Comparison of ENCODE assay signal across 22 cellular contexts in the genomic region with DNA sequence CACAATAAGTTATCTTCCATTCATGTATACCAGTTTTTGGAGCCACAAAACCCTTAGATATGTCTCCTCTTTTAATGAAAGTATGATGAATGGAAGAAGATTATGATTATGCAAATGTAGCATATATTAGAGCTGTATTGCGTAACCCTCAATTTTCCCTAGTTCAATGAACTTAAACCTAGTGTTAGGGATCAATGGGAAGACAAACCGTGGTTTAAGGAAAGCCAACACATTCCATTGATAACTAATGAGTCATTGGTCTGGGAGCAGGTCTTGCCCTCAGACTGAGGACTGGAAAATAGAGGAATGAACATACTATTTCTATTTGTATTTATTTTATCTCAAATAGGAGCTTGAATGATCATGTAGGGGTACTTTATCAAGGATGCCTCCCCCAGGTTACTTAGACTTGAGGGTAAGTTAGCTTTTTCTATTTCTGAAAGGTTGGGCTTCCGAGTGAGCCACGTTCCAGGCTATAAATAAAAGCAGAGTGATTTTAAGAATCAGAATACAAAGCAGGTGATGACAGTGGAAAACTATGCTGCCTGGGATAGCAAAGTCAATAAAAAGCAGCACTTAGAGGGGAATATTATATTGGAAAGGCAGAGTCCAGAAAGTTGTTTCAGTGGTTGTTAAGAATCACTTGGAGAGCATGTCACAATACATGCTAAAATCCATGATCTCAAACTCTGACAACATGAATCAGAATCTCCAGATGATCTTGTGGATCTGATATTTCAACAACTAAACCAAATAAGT.
A peak's percentile ranks its signal among the peaks of the same experiment; 100 is the strongest.
DNase-seq lines count a peak whose midpoint lies in the region; ATAC-seq, FAIRE-seq and TF ChIP-seq lines count a peak whose summit lies in the region.
"Had no signal": no experiment of that assay in that cellular context is flagged by ENCODE, and none has a peak within 500 bp of the region (broad histone marks: within the 10 kb centered on the region; RNA-seq: fewer than 3 reads in every experiment).

No MANE protein-coding gene starts in this region.

- H3K27me3 Mint-ChIP-seq in MCF 10A (ENCODE audit: insufficient read depth, unreplicated experiment): no peaks in the 10 kb centered on the region
- H3K27me3 Mint-ChIP-seq: natural killer cell treated with Interleukin-12 subunit alpha and Interleukin-12 subunit beta and Interleukin-15 and Interleukin-18, amount 100 ng/mL, for 72 hours; T-helper 17 cell; type B pancreatic cell had no signal

- no peak for FAIRE-seq in pancreas (lab: Jason Lieb, UNC)
- FAIRE-seq: colon had no signal

- H3K4me3 ChIP-seq in mammary epithelial cell (replicated peaks in 1 of 3; ENCODE audit: insufficient read depth in 1 of 3, low read depth in 2 of 3, low read length in 3 of 3) (no peak overlapping the region), RWPE2 (ENCODE audit: severe bottlenecking) (no peak overlapping the region), fibroblast of pulmonary artery (replicated peaks; ENCODE audit: low read depth, low read length) (no peak overlapping the region), retinal pigment epithelial cell (ENCODE audit: low read length) (no peak overlapping the region), pancreas (no peak overlapping the region)
- H3K4me3 ChIP-seq: HAP-1 had no signal

- in situ Hi-C loops in mammary epithelial cell (cut with MboI; ENCODE audit: low sequenced_read_pairs in 2 of 2): no loop called here

- ATAC-seq in RWPE2 (ENCODE audit: low read depth) (peak; percentile 69; the same call in 2 of the 3 replicates), GM18858 (IDR thresholded peaks at IDR 0.05; ENCODE audit: unreplicated experiment) (no peak), pancreas (no peak)
- ATAC-seq: natural killer cell treated with Interleukin-12 subunit alpha and Interleukin-12 subunit beta and Interleukin-15 and Interleukin-18, amount 100 ng/mL, for 72 hours; stimulated activated naive CD8-positive, alpha-beta T cell treated with anti-CD3 and anti-CD28 coated beads, Interleukin-15, Interleukin-2, amounts not matched to agents 100 U/mL and 50 U/mL, for 24 hours; T-helper 17 cell had no signal

- H3K4me3 Mint-ChIP-seq in MCF 10A (ENCODE audit: unreplicated experiment): no peak overlapping the region
- H3K4me3 Mint-ChIP-seq: natural killer cell treated with Interleukin-12 subunit alpha and Interleukin-12 subunit beta and Interleukin-15 and Interleukin-18, amount 100 ng/mL, for 72 hours; T-helper 17 cell; type B pancreatic cell had no signal

- H3K4me1 Mint-ChIP-seq in MCF 10A (ENCODE audit: insufficient read depth, unreplicated experiment): no peaks in the 10 kb centered on the region
- H3K4me1 Mint-ChIP-seq: T-helper 17 cell had no signal

- no peaks in the 10 kb centered on the region for H3K27me3 ChIP-seq in mammary epithelial cell (ENCODE audit: insufficient read depth, low read length)
- no peaks in the 10 kb centered on the region for H3K27me3 ChIP-seq in RWPE2 (ENCODE audit: insufficient read depth, poor library complexity, severe bottlenecking)
- no peaks in the 10 kb centered on the region for H3K27me3 ChIP-seq in pancreas

- peak; percentile 9 for DNase-seq in MCF 10A (ENCODE audit: unreplicated experiment)
- no peak for DNase-seq in mammary epithelial cell
- no peak for DNase-seq in RWPE2 (ENCODE audit: low spot score)
- DNase-seq in fibroblast of pulmonary artery (ENCODE audit: low read depth): peak; percentile 20
- DNase-seq in retinal pigment epithelial cell (ENCODE audit: low read depth): peak; percentile 30
- no peak for DNase-seq in NOMO-1 treated with DMSO at 0.1 percent for 48 hours (lab: John Stamatoyannopoulos, UW; ENCODE audit: unreplicated experiment)
- DNase-seq in pancreas: no peak
- DNase-seq: activated CD4-positive, CD25-positive, alpha-beta regulatory T cell; activated effector memory CD4-positive, alpha-beta T cell treated with Interleukin-2 at 50 U/mL for 16 hours; amniotic stem cell; NCI-H1930; NCI-H446 treated with DMSO at 0.1 percent for 48 hours; stimulated activated CD4-positive, alpha-beta T cell treated with anti-CD3 and anti-CD28 coated beads, Interleukin-15, amount 100 ng/mL, for 24 hours; stimulated activated naive CD8-positive, alpha-beta T cell treated with anti-CD3 and anti-CD28 coated beads, Interleukin-15, Interleukin-2, amounts not matched to agents 100 U/mL and 50 U/mL, for 24 hours; T-helper 17 cell had no signal

- TF ChIP-seq CTCF in MCF 10A (IDR thresholded peaks at IDR 0.05; ENCODE audit: unreplicated experiment): no peak
- TF ChIP-seq CTCF in mammary epithelial cell (conservative IDR thresholded peaks at IDR 0.05 in 1 of 2, IDR thresholded peaks at IDR 0.05 in 1 of 2; ENCODE audit: extremely low read depth in 1 of 2, insufficient read depth in 1 of 2, low read depth in 1 of 2, low read length in 2 of 2): no peak
- TF ChIP-seq CTCF in RWPE2 (IDR thresholded peaks at IDR 0.05; ENCODE audit: poor library complexity, severe bottlenecking): no peak
- no peak for TF ChIP-seq CTCF in fibroblast of pulmonary artery (IDR thresholded peaks at IDR 0.05; ENCODE audit: low read length, missing control alignments)
- no peak for TF ChIP-seq CTCF in retinal pigment epithelial cell (conservative IDR thresholded peaks at IDR 0.05; ENCODE audit: low read depth, low read length)
- no peak for TF ChIP-seq CTCF in pancreas (IDR thresholded peaks at IDR 0.05)

- BruUV-seq in MCF 10A (replicated peaks; lab: Mats Ljungman, UMichigan) (no TSS peak), mammary epithelial cell (replicated peaks; lab: Mats Ljungman, UMichigan) (no TSS peak)

- H3K27ac ChIP-seq in mammary epithelial cell (ENCODE audit: insufficient read depth, low read depth, low read length): no peak overlapping the region
- no peak overlapping the region for H3K27ac ChIP-seq in RWPE2 (ENCODE audit: poor library complexity, severe bottlenecking)
- H3K27ac ChIP-seq in pancreas: no peak overlapping the region
- H3K27ac ChIP-seq: 22Rv1, C4-2B had no signal

- no peaks in the 10 kb centered on the region for H3K4me1 ChIP-seq in mammary epithelial cell (ENCODE audit: insufficient read depth, low read length)
- no peaks in the 10 kb centered on the region for H3K4me1 ChIP-seq in RWPE2 (ENCODE audit: insufficient read depth, poor library complexity, severe bottlenecking)
- no peaks in the 10 kb centered on the region for H3K4me1 ChIP-seq in pancreas
- H3K4me1 ChIP-seq: HAP-1 had no signal

- dilution Hi-C loops in mammary epithelial cell (cut with HindIII; ENCODE audit: low sequenced_read_pairs): no loop called here

- CTCF ChIA-PET in MCF 10A (lab: Yijun Ruan, JAX): interaction anchor here (0.9 kb wide), 1 partner anchor 510 kb away, joined by 3 read pairs; no protein-coding TSS in a partner anchor
- CTCF ChIA-PET in mammary epithelial cell (lab: Charles Lee; ENCODE audit: low non-redundant PET): no interaction called here

- no peak overlapping the region for H3K27ac Mint-ChIP-seq in MCF 10A (ENCODE audit: low read depth, unreplicated experiment)
- H3K27ac Mint-ChIP-seq: natural killer cell treated with Interleukin-12 subunit alpha and Interleukin-12 subunit beta and Interleukin-15 and Interleukin-18, amount 100 ng/mL, for 72 hours; T-helper 17 cell; type B pancreatic cell had no signal

- no peaks in the 10 kb centered on the region for H3K79me2 ChIP-seq in mammary epithelial cell (ENCODE audit: insufficient read depth, low read length)

- H3K9me3 ChIP-seq in mammary epithelial cell (replicated peaks; ENCODE audit: insufficient read depth, low read length) (peaks cover 2% of the 10 kb centered on the region), RWPE2 (ENCODE audit: severe bottlenecking) (no peaks in the 10 kb centered on the region), pancreas (no peaks in the 10 kb centered on the region)
- H3K9me3 ChIP-seq: HAP-1 had no signal

- H2AFZ ChIP-seq in mammary epithelial cell (ENCODE audit: low read depth, low read length): no peak overlapping the region

- WGBS in mammary epithelial cell (ENCODE audit: low coverage, missing lambda C conversion rate): 63% methylated on average over 4 of the region's 4 CpGs
- WGBS in pancreas, 2 donors: 48 to 55% methylated on average over 4 of the region's 4 CpGs

- no peaks in the 10 kb centered on the region for H4K20me1 ChIP-seq in mammary epithelial cell (ENCODE audit: insufficient read depth, low read length)

- no peaks in the 10 kb centered on the region for H3K9me3 Mint-ChIP-seq in MCF 10A (ENCODE audit: unreplicated experiment)
- H3K9me3 Mint-ChIP-seq: natural killer cell treated with Interleukin-12 subunit alpha and Interleukin-12 subunit beta and Interleukin-15 and Interleukin-18, amount 100 ng/mL, for 72 hours; type B pancreatic cell had no signal

- H3K36me3 ChIP-seq in mammary epithelial cell (ENCODE audit: insufficient read depth, low read length) (no peaks in the 10 kb centered on the region), RWPE2 (ENCODE audit: low read depth) (no peaks in the 10 kb centered on the region), pancreas (no peaks in the 10 kb centered on the region)
- H3K36me3 ChIP-seq: HAP-1 had no signal

- no peaks in the 10 kb centered on the region for H3K36me3 Mint-ChIP-seq in MCF 10A (ENCODE audit: insufficient read depth, unreplicated experiment)
- H3K36me3 Mint-ChIP-seq: natural killer cell treated with Interleukin-12 subunit alpha and Interleukin-12 subunit beta and Interleukin-15 and Interleukin-18, amount 100 ng/mL, for 72 hours; type B pancreatic cell had no signal

- no peak overlapping the region for H3K4me2 ChIP-seq in mammary epithelial cell (ENCODE audit: insufficient read depth, low read depth, low read length)

- H3K9ac ChIP-seq in mammary epithelial cell (ENCODE audit: insufficient read depth, low read length): no peak overlapping the region

- POLR2A ChIA-PET in MCF 10A (lab: Yijun Ruan, JAX): no interaction called here

- intact Hi-C loops in MCF 10A (cut with micrococcal nuclease): no loop called here
- intact Hi-C loops in mammary epithelial cell (cut with micrococcal nuclease): no loop called here
- intact Hi-C loops in pancreas (cut with DNase I): no loop called here

Comparison
In these comparisons a context has a peak if more than half of its experiments do, and no peak if none do; other contexts are left out.
1. DNase-seq: peak in MCF 10A (single experiment), fibroblast of pulmonary artery (single experiment) and retinal pigment epithelial cell (single experiment); none in mammary epithelial cell (single experiment), RWPE2 (single experiment), NOMO-1 treated with DMSO at 0.1 percent for 48 hours (single experiment) and pancreas (0 of 6).